ENCODE assay signal across 13 cellular contexts in the genomic region with DNA sequence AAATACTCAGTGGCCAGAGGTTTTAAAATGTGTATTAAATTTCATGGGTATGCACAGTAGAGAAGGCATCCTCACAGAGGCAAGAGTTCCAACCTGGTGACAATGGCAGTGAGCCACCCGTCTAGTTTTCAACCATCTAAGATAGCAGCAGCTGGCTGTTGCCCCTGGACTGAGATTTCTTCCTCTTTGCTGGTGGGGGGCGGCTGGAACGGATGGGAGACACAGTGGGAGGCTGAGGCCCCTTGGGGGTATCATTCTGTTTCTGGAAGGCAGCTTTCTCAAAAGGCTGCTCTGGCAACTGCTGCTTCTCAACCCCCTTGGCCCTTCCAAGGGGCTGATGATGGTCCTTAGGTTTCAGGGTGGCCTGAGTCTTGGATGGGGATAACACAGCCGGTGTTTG. TPM values are rescaled to one million over a fixed set of nuclear protein-coding genes. Genes with fewer than 3 reads are reported as not detected.
A peak's percentile ranks its signal among the peaks of the same experiment; 100 is the strongest.
DNase-seq lines count a peak whose midpoint lies in the region; ATAC-seq and TF ChIP-seq lines count a peak whose summit lies in the region.
"Had no signal": no experiment of that assay in that cellular context is flagged by ENCODE, and none has a peak within 500 bp of the region (broad histone marks: within the 10 kb centered on the region; RNA-seq: fewer than 3 reads in every experiment).

No MANE protein-coding gene starts in this region.

- ATAC-seq in activated B cell treated with CpG ODN at 0.5 μM for 24 hours (ENCODE audit: low read depth) (no peak), GM19023 (IDR thresholded peaks at IDR 0.05; ENCODE audit: unreplicated experiment) (no peak)
- no peak for ATAC-seq in stimulated activated memory B cell treated with anti-CD40 and anti-IgM and Interleukin-4, amounts not matched to agents 10 μg/mL and 1 μg/mL and 100 μg/mL, for 72 hours

- H3K27me3 ChIP-seq in esophagus squamous epithelium: no peaks in the 10 kb centered on the region
- H3K27me3 ChIP-seq: adrenal gland had no signal

- H3K4me3 ChIP-seq in esophagus squamous epithelium: no peak overlapping the region

- peak overlapping the region; percentile 61 for H3K27ac Mint-ChIP-seq in activated naive CD4-positive, alpha-beta T cell treated with anti-CD3 and anti-CD28 coated beads for 36 hours
- no peak overlapping the region for H3K27ac Mint-ChIP-seq in activated B cell treated with CpG ODN at 0.5 μM for 24 hours
- H3K27ac Mint-ChIP-seq in stimulated activated memory B cell treated with anti-CD40 and anti-IgM and Interleukin-4, amounts not matched to agents 10 μg/mL and 1 μg/mL and 100 μg/mL, for 72 hours: peak overlapping the region; percentile 36

- TF ChIP-seq CTCF in activated B cell treated with CpG ODN at 0.5 μM for 24 hours (IDR thresholded peaks at IDR 0.05) (no peak), esophagus squamous epithelium (IDR thresholded peaks at IDR 0.05) (no peak)

- peaks cover 26 to 53% (median 30%) of the 10 kb centered on the region in 3 donors for H3K4me1 ChIP-seq in esophagus squamous epithelium

- CTCF ChIA-PET in activated naive CD4-positive, alpha-beta T cell treated with anti-CD3 and anti-CD28 coated beads for 36 hours (lab: Charles Lee): interaction anchor here (0.8 to 4.0 kb wide), 10 partner anchors 9 to 235 kb away, joined by 3 to 26 read pairs (median 4); a partner anchor contains a TSS
- CTCF ChIA-PET in activated B cell treated with CpG ODN at 0.5 μM for 24 hours (lab: Charles Lee): interaction anchor here (0.9 to 1.4 kb wide), 2 partner anchors 17 to 88 kb away, joined by 3 read pairs; no protein-coding TSS in a partner anchor

- TF ChIP-seq POLR2A in esophagus squamous epithelium (IDR thresholded peaks at IDR 0.05): no peak

- H3K36me3 Mint-ChIP-seq in activated naive CD4-positive, alpha-beta T cell treated with anti-CD3 and anti-CD28 coated beads for 36 hours (ENCODE audit: low read depth): peaks cover 35% of the 10 kb centered on the region
- H3K36me3 Mint-ChIP-seq in activated B cell treated with CpG ODN at 0.5 μM for 24 hours (ENCODE audit: low read depth): peaks cover 51% of the 10 kb centered on the region
- H3K36me3 Mint-ChIP-seq in stimulated activated memory B cell treated with anti-CD40 and anti-IgM and Interleukin-4, amounts not matched to agents 10 μg/mL and 1 μg/mL and 100 μg/mL, for 72 hours: peaks cover 51% of the 10 kb centered on the region

- peaks cover 47% of the 10 kb centered on the region for H3K4me1 Mint-ChIP-seq in activated naive CD4-positive, alpha-beta T cell treated with anti-CD3 and anti-CD28 coated beads for 36 hours (ENCODE audit: low read depth)
- peaks cover 45% of the 10 kb centered on the region for H3K4me1 Mint-ChIP-seq in activated B cell treated with CpG ODN at 0.5 μM for 24 hours
- H3K4me1 Mint-ChIP-seq in stimulated activated memory B cell treated with anti-CD40 and anti-IgM and Interleukin-4, amounts not matched to agents 10 μg/mL and 1 μg/mL and 100 μg/mL, for 72 hours: peaks cover 38% of the 10 kb centered on the region

- peak overlapping the region; percentile 78 for H3K4me3 Mint-ChIP-seq in activated naive CD4-positive, alpha-beta T cell treated with anti-CD3 and anti-CD28 coated beads for 36 hours
- peak overlapping the region; percentile 93 for H3K4me3 Mint-ChIP-seq in activated B cell treated with CpG ODN at 0.5 μM for 24 hours
- peak overlapping the region; percentile 84 for H3K4me3 Mint-ChIP-seq in stimulated activated memory B cell treated with anti-CD40 and anti-IgM and Interleukin-4, amounts not matched to agents 10 μg/mL and 1 μg/mL and 100 μg/mL, for 72 hours

- H3K27ac ChIP-seq in esophagus squamous epithelium: peak overlapping the region in 3 of 4 donors; percentile 75 to 83 (median 82)

- 78 to 92% methylated on average over 3 of the region's 4 CpGs for WGBS in esophagus squamous epithelium, 2 donors

- no peak for DNase-seq in activated naive CD4-positive, alpha-beta T cell treated with anti-CD3 and anti-CD28 coated beads for 36 hours
- no peak for DNase-seq in activated naive CD4-positive, alpha-beta T cell treated with Interleukin-2 at 50 U/mL for 16 hours
- DNase-seq in activated B cell treated with CpG ODN at 0.5 μM for 24 hours: no peak
- no peak for DNase-seq in esophagus squamous epithelium (lab: John Stamatoyannopoulos, UW)
- no peak for DNase-seq in NOMO-1 (lab: John Stamatoyannopoulos, UW; ENCODE audit: unreplicated experiment in 2 of 2)
- DNase-seq in SHP77 (lab: John Stamatoyannopoulos, UW): no peak
- DNase-seq: adrenal gland; effector CD4-positive, alpha-beta T cell; KBM-7; NCI-H187 treated with DMSO at 0.1 percent for 48 hours; occipital lobe had no signal

- H3K27me3 Mint-ChIP-seq in activated naive CD4-positive, alpha-beta T cell treated with anti-CD3 and anti-CD28 coated beads for 36 hours (ENCODE audit: low read depth): no peaks in the 10 kb centered on the region
- H3K27me3 Mint-ChIP-seq in activated B cell treated with CpG ODN at 0.5 μM for 24 hours: no peaks in the 10 kb centered on the region
- H3K27me3 Mint-ChIP-seq in stimulated activated memory B cell treated with anti-CD40 and anti-IgM and Interleukin-4, amounts not matched to agents 10 μg/mL and 1 μg/mL and 100 μg/mL, for 72 hours: no peaks in the 10 kb centered on the region

- H3K9me3 Mint-ChIP-seq in activated naive CD4-positive, alpha-beta T cell treated with anti-CD3 and anti-CD28 coated beads for 36 hours: no peaks in the 10 kb centered on the region
- H3K9me3 Mint-ChIP-seq in activated B cell treated with CpG ODN at 0.5 μM for 24 hours: no peaks in the 10 kb centered on the region
- no peaks in the 10 kb centered on the region for H3K9me3 Mint-ChIP-seq in stimulated activated memory B cell treated with anti-CD40 and anti-IgM and Interleukin-4, amounts not matched to agents 10 μg/mL and 1 μg/mL and 100 μg/mL, for 72 hours

- POLR2A ChIA-PET in activated B cell treated with CpG ODN at 0.5 μM for 24 hours (lab: Charles Lee): interaction anchor here (0.6 to 0.7 kb wide), 2 partner anchors 56 to 195 kb away, joined by 3 read pairs; no protein-coding TSS in a partner anchor

- H3K9me3 ChIP-seq in esophagus squamous epithelium: no peaks in the 10 kb centered on the region
- H3K9me3 ChIP-seq: adrenal gland had no signal

- intact Hi-C loops in activated naive CD4-positive, alpha-beta T cell treated with anti-CD3 and anti-CD28 coated beads for 36 hours (cut with micrococcal nuclease): loop anchor here (1.0 to 5.0 kb wide), 6 partner anchors 18 to 220 kb away; a partner anchor contains a TSS
- intact Hi-C loops in activated B cell treated with CpG ODN at 0.5 μM for 24 hours (cut with micrococcal nuclease) (loop anchor here (1.0 to 10.0 kb wide), 4 partner anchors 87 to 1078 kb away; a partner anchor contains a TSS), esophagus squamous epithelium (cut with DNase I) (no loop called here)

- H3K36me3 ChIP-seq in esophagus squamous epithelium: peaks cover 28 to 63% (median 36%) of the 10 kb centered on the region in 3 donors

RNA-seq across cellular contexts. Expression of a gene that starts 1.0 kb away (rescaled TPM):
- total RNA-seq in activated naive CD4-positive, alpha-beta T cell treated with anti-CD3 and anti-CD28 coated beads for 36 hours: 1 to 10 TPM; 8.0 to 9.0 TPM
- 23.6 and 25.9 TPM in 2 replicates for total RNA-seq in activated B cell treated with CpG ODN at 0.5 μM for 24 hours
- total RNA-seq in esophagus squamous epithelium: 1 to 10 TPM in 3 of 4 donors, under 1 TPM in 1; 0.76 to 7.4 (median 2.7) TPM

RNA-seq across cellular contexts. Expression of a gene that starts 11.2 kb away (rescaled TPM):
- total RNA-seq in activated naive CD4-positive, alpha-beta T cell treated with anti-CD3 and anti-CD28 coated beads for 36 hours: 10 to 100 TPM; 61.3 to 62.9 TPM
- 114 and 121 TPM in 2 replicates for total RNA-seq in activated B cell treated with CpG ODN at 0.5 μM for 24 hours
- total RNA-seq in esophagus squamous epithelium: 10 to 100 TPM; 36.0 to 51.9 (median 48.2) TPM

RNA-seq across cellular contexts. Expression of a gene that starts 22.5 kb away (rescaled TPM):
- total RNA-seq in activated naive CD4-positive, alpha-beta T cell treated with anti-CD3 and anti-CD28 coated beads for 36 hours: 1,000 to 10,000 TPM; 6,537 to 6,787 TPM
- total RNA-seq in activated B cell treated with CpG ODN at 0.5 μM for 24 hours (1,003 and 1,033 TPM in 2 replicates), esophagus squamous epithelium (1,000 to 10,000 TPM; 2,526 to 4,151 (median 3,597) TPM)

RNA-seq across cellular contexts. Expression of a gene that starts 50.3 kb away (rescaled TPM):
- 100 to 1,000 TPM; 232 to 245 TPM for total RNA-seq in activated naive CD4-positive, alpha-beta T cell treated with anti-CD3 and anti-CD28 coated beads for 36 hours
- total RNA-seq in activated B cell treated with CpG ODN at 0.5 μM for 24 hours: 342 and 345 TPM in 2 replicates
- total RNA-seq in esophagus squamous epithelium: 100 to 1,000 TPM; 116 to 165 (median 127) TPM
